In the genomic region with DNA sequence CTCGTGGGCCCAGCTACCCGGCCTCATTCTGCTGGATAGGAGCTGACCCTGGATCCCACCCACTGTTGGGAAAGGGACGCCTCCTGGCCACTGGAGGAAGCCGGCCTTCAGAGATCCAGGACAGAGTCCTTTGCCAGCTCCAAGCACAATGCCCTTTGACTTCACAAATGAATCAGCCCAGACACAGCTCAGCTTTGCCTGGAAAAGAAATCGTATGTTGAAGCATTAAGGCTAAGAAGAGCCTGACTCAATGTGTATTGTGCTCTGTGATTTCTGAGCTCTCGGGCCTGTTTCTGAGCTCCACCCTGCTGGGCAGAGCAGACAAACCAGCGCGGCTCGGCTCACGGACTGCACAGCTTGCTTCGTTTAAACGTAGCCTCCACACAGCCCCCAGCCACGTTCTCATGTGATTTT, we compare ENCODE assay signal across 21 cellular contexts.
DNase-seq lines count a peak whose midpoint lies in the region; ATAC-seq and TF ChIP-seq lines count a peak whose summit lies in the region.
"Had no signal": no experiment of that assay in that cellular context is flagged by ENCODE, and none has a peak within 500 bp of the region (broad histone marks: within the 10 kb centered on the region; RNA-seq: fewer than 3 reads in every experiment).

No MANE protein-coding gene starts in this region.

- no peak overlapping the region for H3K27ac Mint-ChIP-seq in endodermal cell
- H3K27ac Mint-ChIP-seq: activated CD4-positive, alpha-beta T cell treated with anti-CD3 and anti-CD28 coated beads for 36 hours; CD4-positive, CD25-positive, alpha-beta regulatory T cell had no signal

- H3K4me3 ChIP-seq in HFF-Myc (replicated peaks; ENCODE audit: low read depth, low read length) (no peak overlapping the region), endodermal cell (ENCODE audit: low read length) (no peak overlapping the region), mesodermal cell (ENCODE audit: extremely low read depth, insufficient read depth, low read length, poor library complexity, severe bottlenecking) (no peak overlapping the region), tibial artery (no peak overlapping the region), osteoblast (ENCODE audit: insufficient read depth, low read length) (no peak overlapping the region)
- H3K4me3 ChIP-seq: dorsolateral prefrontal cortex, esophagus muscularis mucosa, psoas muscle had no signal

- WGBS in endodermal cell (ENCODE audit: insufficient coverage in 1 of 2, insufficient read length in 1 of 2), 2 experiments = 87 to 94% methylated on average over 13 of the region's 13 CpGs
- WGBS in mesodermal cell (ENCODE audit: insufficient coverage in 2 of 2), 2 experiments = 93 to 97% methylated on average over 8 to 11 of the region's 13 CpGs

- intact Hi-C loops in tibial artery (cut with DNase I; ENCODE audit: low total_unique reads) = no loop called here

- H3K4me2 ChIP-seq in osteoblast (ENCODE audit: insufficient read depth, low read length) = no peak overlapping the region

- H3K4me1 ChIP-seq in endodermal cell (ENCODE audit: control insufficient read depth, insufficient read depth, low read length) (peaks cover 4% of the 10 kb centered on the region), mesodermal cell (ENCODE audit: control insufficient read depth, insufficient read depth, low read length, poor library complexity, severe bottlenecking) (peaks cover 33% of the 10 kb centered on the region), tibial artery (no peaks in the 10 kb centered on the region), osteoblast (ENCODE audit: insufficient read depth, low read length) (no peaks in the 10 kb centered on the region)
- H3K4me1 ChIP-seq: psoas muscle had no signal

- DNase-seq in HFF-Myc (ENCODE audit: extremely low read depth, low read depth) = peak; percentile 36
- DNase-seq in endodermal cell = no peak
- DNase-seq in tibial artery = peak; percentile 61 to 71
- DNase-seq in osteoblast (ENCODE audit: insufficient read length, low spot score, missing footprints) = no peak
- no peak for DNase-seq in inferior parietal cortex (ENCODE audit: extremely low spot score)
- DNase-seq: activated CD4-positive, alpha-beta T cell treated with anti-CD3 and anti-CD28 coated beads for 36 hours; activated CD8-positive, alpha-beta memory T cell treated with anti-CD3 and anti-CD28 coated beads, Interleukin-2, amount 50 U/mL, for 4 hours; CD4-positive, CD25-positive, alpha-beta regulatory T cell; DMS79; dorsolateral prefrontal cortex; MM.1S; naive B cell; NCI-H1930; NCI-H510A treated with DMSO at 0.1 percent for 48 hours; OCI-M1; psoas muscle; T1000 had no signal

- peaks cover 11% of the 10 kb centered on the region for H3K9me3 ChIP-seq in endodermal cell (ENCODE audit: control insufficient read depth, low read length)
- H3K9me3 ChIP-seq in mesodermal cell (ENCODE audit: control insufficient read depth, low read length) = peaks cover 8% of the 10 kb centered on the region
- peaks cover 0 to 7% (median 0%) of the 10 kb centered on the region in 3 donors for H3K9me3 ChIP-seq in tibial artery
- no peaks in the 10 kb centered on the region for H3K9me3 ChIP-seq in osteoblast (ENCODE audit: low read depth, low read length)
- H3K9me3 ChIP-seq: psoas muscle had no signal

- no peak overlapping the region for H2AFZ ChIP-seq in osteoblast (ENCODE audit: low read length)

- no peak overlapping the region for H3K9ac ChIP-seq in endodermal cell (ENCODE audit: extremely low read depth, low read length, poor library complexity, severe bottlenecking)

- peak overlapping the region; percentile 34 for H3K27ac ChIP-seq in endodermal cell (ENCODE audit: low read depth, low read length)
- peak overlapping the region; percentile 10 for H3K27ac ChIP-seq in mesodermal cell (ENCODE audit: low read depth, low read length, severe bottlenecking)
- peak overlapping the region in 1 of 2 donors; percentile 5 for H3K27ac ChIP-seq in tibial artery
- no peak overlapping the region for H3K27ac ChIP-seq in osteoblast (ENCODE audit: low read depth, low read length)
- H3K27ac ChIP-seq: psoas muscle had no signal

- ATAC-seq in HG02840 (IDR thresholded peaks at IDR 0.05; ENCODE audit: low FRiP score, unreplicated experiment) = no peak
- ATAC-seq: activated CD4-positive, alpha-beta T cell treated with anti-CD3 and anti-CD28 coated beads for 36 hours; left lobe of liver; psoas muscle had no signal

- H4K20me1 ChIP-seq in osteoblast (ENCODE audit: insufficient read depth, low read length) = no peaks in the 10 kb centered on the region

- H3K4me3 Mint-ChIP-seq in endodermal cell = no peak overlapping the region
- H3K4me3 Mint-ChIP-seq: activated CD4-positive, alpha-beta T cell treated with anti-CD3 and anti-CD28 coated beads for 36 hours; CD4-positive, CD25-positive, alpha-beta regulatory T cell had no signal

- peaks cover 12% of the 10 kb centered on the region for H3K9me3 Mint-ChIP-seq in endodermal cell

- H3K79me2 ChIP-seq in osteoblast (ENCODE audit: insufficient read depth, low read length) = no peaks in the 10 kb centered on the region

- H3K27me3 ChIP-seq in endodermal cell (ENCODE audit: control insufficient read depth, insufficient read depth, low read length, poor library complexity, severe bottlenecking) = no peaks in the 10 kb centered on the region
- H3K27me3 ChIP-seq in tibial artery = no peaks in the 10 kb centered on the region
- H3K27me3 ChIP-seq in osteoblast (ENCODE audit: insufficient read depth, low read length) = no peaks in the 10 kb centered on the region
- H3K27me3 ChIP-seq: dorsolateral prefrontal cortex, esophagus muscularis mucosa had no signal

- H3K4me1 Mint-ChIP-seq in endodermal cell = peaks cover 23% of the 10 kb centered on the region
- H3K4me1 Mint-ChIP-seq: activated CD4-positive, alpha-beta T cell treated with anti-CD3 and anti-CD28 coated beads for 36 hours; CD4-positive, CD25-positive, alpha-beta regulatory T cell had no signal

- H3K36me3 Mint-ChIP-seq in endodermal cell (ENCODE audit: low read depth) = peaks cover 4% of the 10 kb centered on the region
- H3K36me3 Mint-ChIP-seq: CD4-positive, CD25-positive, alpha-beta regulatory T cell had no signal

- H3K36me3 ChIP-seq in endodermal cell (ENCODE audit: control insufficient read depth, insufficient read depth, low read length) (no peaks in the 10 kb centered on the region), mesodermal cell (ENCODE audit: control insufficient read depth, insufficient read depth, low read length) (no peaks in the 10 kb centered on the region), tibial artery (no peaks in the 10 kb centered on the region), osteoblast (ENCODE audit: insufficient read depth, low read length) (no peaks in the 10 kb centered on the region)
- H3K36me3 ChIP-seq: esophagus muscularis mucosa had no signal

- TF ChIP-seq CTCF in HFF-Myc (IDR thresholded peaks at IDR 0.05; ENCODE audit: low read depth, low read length, missing control alignments) (no peak), endodermal cell (conservative IDR thresholded peaks at IDR 0.05) (no peak), tibial artery (IDR thresholded peaks at IDR 0.05) (no peak), osteoblast (IDR thresholded peaks at IDR 0.05; ENCODE audit: extremely low read depth, low read depth, low read length) (no peak)

- H3K27me3 Mint-ChIP-seq in endodermal cell (ENCODE audit: insufficient read depth) = no peaks in the 10 kb centered on the region
- H3K27me3 Mint-ChIP-seq: activated CD4-positive, alpha-beta T cell treated with anti-CD3 and anti-CD28 coated beads for 36 hours; naive B cell had no signal

Comparison
In these comparisons a context has a peak if more than half of its experiments do, and no peak if none do; other contexts are left out.
1. DNase-seq: peak in HFF-Myc (single experiment) and tibial artery (2 of 2); none in endodermal cell (single experiment), osteoblast (single experiment) and inferior parietal cortex (single experiment).